In the genomic region with DNA sequence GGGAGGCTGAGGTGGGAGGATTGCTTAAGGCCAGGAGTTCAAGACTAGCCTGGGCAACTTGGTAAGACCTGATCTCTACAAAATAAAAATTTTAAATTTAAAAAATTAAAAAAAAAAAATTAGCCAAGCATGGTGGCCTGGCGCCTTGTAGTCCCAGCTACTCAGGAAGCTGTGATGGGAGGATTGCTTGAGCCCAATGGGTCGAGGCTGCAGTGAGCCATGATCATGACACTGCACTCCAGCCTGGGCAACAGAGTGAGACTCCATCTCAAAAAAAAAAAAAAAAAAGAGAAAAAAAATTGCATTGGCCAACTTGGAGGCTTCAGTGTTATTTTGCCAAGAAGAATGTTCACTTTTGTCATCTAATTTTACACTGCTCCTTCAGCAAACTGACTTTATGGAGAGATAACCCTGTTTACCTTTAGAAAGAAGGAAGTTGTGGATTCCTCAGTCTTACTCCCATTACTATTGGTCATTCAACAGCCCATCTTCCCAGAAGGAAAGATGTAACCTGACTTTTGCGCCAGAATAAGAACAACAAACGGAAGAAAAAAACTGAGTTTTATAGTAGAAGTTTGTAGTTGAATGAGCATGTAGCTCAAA, we compare ENCODE assay signal across 21 cellular contexts. TPM values are rescaled to one million over a fixed set of nuclear protein-coding genes. Genes with fewer than 3 reads are reported as not detected.
DNase-seq lines count a peak whose midpoint lies in the region; ATAC-seq, FAIRE-seq and TF ChIP-seq lines count a peak whose summit lies in the region.
"Had no signal": no experiment of that assay in that cellular context is flagged by ENCODE, and none has a peak within 500 bp of the region (broad histone marks: within the 10 kb centered on the region; RNA-seq: fewer than 3 reads in every experiment).

No MANE protein-coding gene starts in this region.

- no peaks in the 10 kb centered on the region for H3K27me3 ChIP-seq in KMS-11 (ENCODE audit: insufficient read depth, low read depth)
- no peaks in the 10 kb centered on the region for H3K27me3 ChIP-seq in K562 (ENCODE audit: control insufficient read depth in 2 of 2, insufficient read depth in 2 of 2, low read length in 2 of 2)

- FAIRE-seq in K562 (lab: Jason Lieb, UNC) = no peak
- FAIRE-seq: GM12891, GM18507 had no signal

- no TSS peak for BruUV-seq in K562 (replicated peaks; lab: Mats Ljungman, UMichigan)

- H3K27ac Mint-ChIP-seq in activated T-cell treated with anti-CD3 and anti-CD28 coated beads, Interleukin-2, amount 50 U/mL, for 72 hours = peak overlapping the region; percentile 30
- peak overlapping the region; percentile 46 for H3K27ac Mint-ChIP-seq in stimulated activated memory B cell treated with anti-CD40 and anti-IgM and Interleukin-4, amounts not matched to agents 10 μg/mL and 1 μg/mL and 100 μg/mL, for 72 hours
- H3K27ac Mint-ChIP-seq: CD14-positive monocyte had no signal

- H3K79me2 ChIP-seq in KMS-11 (ENCODE audit: insufficient read depth, low read depth) (peaks cover 71% of the 10 kb centered on the region), K562 (ENCODE audit: control insufficient read depth, insufficient read depth, low read length) (peaks cover 94% of the 10 kb centered on the region)

- H3K4me2 ChIP-seq in KMS-11 (peak overlapping the region; percentile 81; the same call in 1 of the 2 replicates), K562 (ENCODE audit: insufficient read depth, low read length) (no peak overlapping the region)
- H3K4me2 ChIP-seq: PC-9 had no signal

- intact Hi-C loops in K562 (cut with micrococcal nuclease) = no loop called here

- TF ChIP-seq CTCF in KMS-11 (conservative IDR thresholded peaks at IDR 0.05; ENCODE audit: low read depth, low read length) (no peak), K562 (IDR thresholded peaks at IDR 0.05 in 2 of 3, conservative IDR thresholded peaks at IDR 0.05 in 1 of 3; ENCODE audit: insufficient read depth in 2 of 3, low read depth in 1 of 3, low read length in 3 of 3) (no peak)

- no peaks in the 10 kb centered on the region for H3K27me3 Mint-ChIP-seq in activated T-cell treated with anti-CD3 and anti-CD28 coated beads, Interleukin-2, amount 50 U/mL, for 72 hours (ENCODE audit: low read depth)
- H3K27me3 Mint-ChIP-seq in stimulated activated memory B cell treated with anti-CD40 and anti-IgM and Interleukin-4, amounts not matched to agents 10 μg/mL and 1 μg/mL and 100 μg/mL, for 72 hours = no peaks in the 10 kb centered on the region

- peaks cover 3% of the 10 kb centered on the region for H3K9me1 ChIP-seq in K562 (ENCODE audit: control insufficient read depth, insufficient read depth, low read length)

- peaks cover 63% of the 10 kb centered on the region for H3K4me1 Mint-ChIP-seq in activated T-cell treated with anti-CD3 and anti-CD28 coated beads, Interleukin-2, amount 50 U/mL, for 72 hours (ENCODE audit: low read depth)
- peaks cover 78% of the 10 kb centered on the region for H3K4me1 Mint-ChIP-seq in stimulated activated memory B cell treated with anti-CD40 and anti-IgM and Interleukin-4, amounts not matched to agents 10 μg/mL and 1 μg/mL and 100 μg/mL, for 72 hours

- H2AFZ ChIP-seq in KMS-11 (ENCODE audit: low read depth) = no peak overlapping the region
- no peak overlapping the region for H2AFZ ChIP-seq in K562 (ENCODE audit: low read depth, low read length)
- H2AFZ ChIP-seq: PC-9 had no signal

- H3K9me3 Mint-ChIP-seq in activated T-cell treated with anti-CD3 and anti-CD28 coated beads, Interleukin-2, amount 50 U/mL, for 72 hours = no peaks in the 10 kb centered on the region
- H3K9me3 Mint-ChIP-seq in stimulated activated memory B cell treated with anti-CD40 and anti-IgM and Interleukin-4, amounts not matched to agents 10 μg/mL and 1 μg/mL and 100 μg/mL, for 72 hours = no peaks in the 10 kb centered on the region
- H3K9me3 Mint-ChIP-seq: CD14-positive monocyte, H9 had no signal

- H3K36me3 ChIP-seq in KMS-11 (ENCODE audit: insufficient read depth) = no peaks in the 10 kb centered on the region
- peaks cover 66% of the 10 kb centered on the region for H3K36me3 ChIP-seq in K562 (ENCODE audit: control insufficient read depth, insufficient read depth, low read length)

- H3K4me3 ChIP-seq in KMS-11 (IDR thresholded peaks at IDR 0.05; ENCODE audit: insufficient read depth, low read depth, low read length) = no peak overlapping the region
- no peak overlapping the region for H3K4me3 ChIP-seq in K562
- H3K4me3 ChIP-seq: PC-9 had no signal

- H4K20me1 ChIP-seq in KMS-11 (ENCODE audit: insufficient read depth) = peaks cover 4% of the 10 kb centered on the region; the same call in 1 of the 2 replicates
- peaks cover 11% of the 10 kb centered on the region for H4K20me1 ChIP-seq in K562 (replicated peaks; ENCODE audit: control insufficient read depth, insufficient read depth, low read length)

- H3K9ac ChIP-seq in KMS-11 (no peak overlapping the region), K562 (ENCODE audit: insufficient read depth in 1 of 2, low read depth in 2 of 2, low read length in 2 of 2) (no peak overlapping the region)

- peak overlapping the region in 1 of 2 donors; percentile 14 for H3K4me3 Mint-ChIP-seq in activated T-cell treated with anti-CD3 and anti-CD28 coated beads, Interleukin-2, amount 50 U/mL, for 72 hours
- H3K4me3 Mint-ChIP-seq in stimulated activated memory B cell treated with anti-CD40 and anti-IgM and Interleukin-4, amounts not matched to agents 10 μg/mL and 1 μg/mL and 100 μg/mL, for 72 hours = no peak overlapping the region
- H3K4me3 Mint-ChIP-seq: CD14-positive monocyte, H9 had no signal

- POLR2A ChIA-PET in K562 (lab: Yijun Ruan, JAX) = interaction anchor here (0.6 to 2.3 kb wide), 4 partner anchors 10 to 51 kb away, joined by 3 to 13 read pairs (median 4); no protein-coding TSS in a partner anchor

- no peak for TF ChIP-seq POLR2A in K562 (conservative IDR thresholded peaks at IDR 0.05)

- WGBS in K562 (ENCODE audit: insufficient coverage, low coverage, missing lambda C conversion rate) = 78% methylated on average over 4 of the region's 4 CpGs

- TF ChIP-seq EP300 in K562 (IDR thresholded peaks at IDR 0.05; ENCODE audit: low read length) = no peak

- ATAC-seq in activated T-cell treated with anti-CD3 and anti-CD28 coated beads, Interleukin-2, amount 50 U/mL, for 72 hours (replicated peaks in 1 of 2) = no peak
- no peak for ATAC-seq in K562
- ATAC-seq in stimulated activated memory B cell treated with anti-CD40 and anti-IgM and Interleukin-4, amounts not matched to agents 10 μg/mL and 1 μg/mL and 100 μg/mL, for 72 hours = no peak

- H3K4me1 ChIP-seq in KMS-11 (ENCODE audit: low read depth, poor library complexity, severe bottlenecking) = peaks cover 61% of the 10 kb centered on the region
- peaks cover 4% of the 10 kb centered on the region in 2 experiments; a peak in 2 of 5 replicates for H3K4me1 ChIP-seq in K562 (replicated peaks in 1 of 2; ENCODE audit: control insufficient read depth in 2 of 2, insufficient read depth in 2 of 2, low read length in 2 of 2)

- DNase-seq in activated T-cell treated with anti-CD3 and anti-CD28 coated beads, Interleukin-2, amount 50 U/mL, for 72 hours = no peak
- DNase-seq in activated T-cell treated with anti-CD3 and anti-CD28 coated beads for 4 hours = no peak
- no peak for DNase-seq in K562 (ENCODE audit: extremely low read depth in 1 of 4, low spot score in 3 of 4)
- no peak for DNase-seq in DMS79 treated with DMSO at 0.1 percent for 48 hours (lab: John Stamatoyannopoulos, UW)
- DNase-seq in NCI-H1105 treated with DMSO at 0.1 percent for 48 hours (lab: John Stamatoyannopoulos, UW) = no peak
- DNase-seq in activated CD4-positive, alpha-beta T cell treated with anti-CD3 and anti-CD28 coated beads, Interleukin-2, amount 50 U/mL, for 4 hours = no peak
- DNase-seq: 8988T, DMS153, H9, Karpas-422, NCI-H1436, NCI-H1930, NCI-H226, NCI-H524, PC-9 had no signal

- no peaks in the 10 kb centered on the region for H3K9me3 ChIP-seq in K562 (replicated peaks; ENCODE audit: control insufficient read depth, insufficient read depth, low read depth, low read length)

- H3K36me3 Mint-ChIP-seq in activated T-cell treated with anti-CD3 and anti-CD28 coated beads, Interleukin-2, amount 50 U/mL, for 72 hours (ENCODE audit: insufficient read depth in 2 of 2) = peaks cover 10 to 26% of the 10 kb centered on the region in 2 donors
- H3K36me3 Mint-ChIP-seq in stimulated activated memory B cell treated with anti-CD40 and anti-IgM and Interleukin-4, amounts not matched to agents 10 μg/mL and 1 μg/mL and 100 μg/mL, for 72 hours = peaks cover 47% of the 10 kb centered on the region

- in situ Hi-C loops in K562 (cut with MboI) = no loop called here

- TF ChIP-seq RAD21 in K562 (CRISPR knock-in tag; conservative IDR thresholded peaks at IDR 0.05 in 1 of 2, IDR thresholded peaks at IDR 0.05 in 1 of 2) = no peak

- CTCF ChIA-PET in K562 (lab: Yijun Ruan, JAX; ENCODE audit: low intra/inter-chr PET ratio) = no interaction called here

- no peak overlapping the region for H3K27ac ChIP-seq in KMS-11
- no peak overlapping the region for H3K27ac ChIP-seq in K562 (ENCODE audit: extremely low read depth, low read depth, low read length)
- H3K27ac ChIP-seq: PC-9, RWPE1 had no signal

RNA-seq across cellular contexts. Expression of gene KMT2A, which starts 13.1 kb away (rescaled TPM):
- 100 to 1,000 TPM; 106 to 124 TPM for total RNA-seq in activated T-cell treated with anti-CD3 and anti-CD28 coated beads, Interleukin-2, amount 50 U/mL, for 72 hours
- total RNA-seq in K562 (2011; cell fraction: chromatin; rRNA removed; ENCODE audit: low replicate concordance) = 227 and 437 TPM in 2 replicates
- total RNA-seq in K562 (2011; cell fraction: nucleolus; rRNA removed) = 184 and 220 TPM in 2 replicates
- total RNA-seq in K562 (2011; cell fraction: nucleoplasm; rRNA removed) = 320 and 503 TPM in 2 replicates
- 27.0 and 34.8 TPM in 2 replicates for total RNA-seq in K562 (2014; rRNA removed)
- total RNA-seq in K562 (2014; rRNA removed; fragmentation: Illumina TruSeq; extraction: Trizol) = 37.0 and 44.1 TPM in 2 replicates
- total RNA-seq in K562 (2015; rRNA removed; fragmentation: Illumina TruSeq; extraction: Trizol) = 32.9 and 33.7 TPM in 2 replicates
- 58.9 and 59.9 TPM in 2 replicates for total RNA-seq in K562 (2021)
- 28.3 and 30.4 TPM in 2 replicates for polyA plus RNA-seq in K562 (2011; rRNA removed)
- 24.5 and 37.4 TPM in 2 replicates for polyA plus RNA-seq in K562 (2011; cell fraction: cytosol; rRNA removed)
- 159 and 233 TPM in 2 replicates for polyA plus RNA-seq in K562 (2011; cell fraction: nucleus; rRNA removed)
- 26.7 and 27.2 TPM in 2 replicates for polyA plus RNA-seq in K562 (2012)
- polyA plus RNA-seq in K562 (2014; fragmentation: Illumina TruSeq; extraction: Trizol) = 41.6 and 48.9 TPM in 2 replicates
- 10 to 100 TPM in 1 of 2 experiments, 1 to 10 TPM in 1; 9.6 to 10.8 TPM for polyA plus RNA-seq in K562 (2014; fragmentation: Nextera tagmentation; extraction: Ambion mirVana)
- 32.6 and 36.9 TPM in 2 replicates for polyA plus RNA-seq in K562 (2014; rRNA removed)
- 95.7 and 118 TPM in 2 replicates for polyA minus RNA-seq in K562 (2011; rRNA and poly(A)+ RNA removed)
- polyA minus RNA-seq in K562 (2011; cell fraction: cytosol; rRNA and poly(A)+ RNA removed) = 53.8 and 61.4 TPM in 2 replicates
- 141 and 184 TPM in 2 replicates for polyA minus RNA-seq in K562 (2011; cell fraction: nucleus; rRNA and poly(A)+ RNA removed)

RNA-seq across cellular contexts. Expression of gene ATP5MG, which starts 48.0 kb away (rescaled TPM):
- 100 to 1,000 TPM; 176 to 225 TPM for total RNA-seq in activated T-cell treated with anti-CD3 and anti-CD28 coated beads, Interleukin-2, amount 50 U/mL, for 72 hours
- total RNA-seq in K562 (2011; cell fraction: chromatin; rRNA removed; ENCODE audit: low replicate concordance) = 30.9 and 63.7 TPM in 2 replicates
- 49.0 and 59.9 TPM in 2 replicates for total RNA-seq in K562 (2011; cell fraction: nucleolus; rRNA removed)
- total RNA-seq in K562 (2011; cell fraction: nucleoplasm; rRNA removed) = 82.3 and 111 TPM in 2 replicates
- total RNA-seq in K562 (2014; rRNA removed) (294 and 333 TPM in 2 replicates), K562 (2014; rRNA removed; fragmentation: Illumina TruSeq; extraction: Trizol) (422 and 434 TPM in 2 replicates), K562 (2015; rRNA removed; fragmentation: Illumina TruSeq; extraction: Trizol) (366 and 426 TPM in 2 replicates), K562 (2021) (390 and 391 TPM in 2 replicates)
- polyA plus RNA-seq in K562 (2011; rRNA removed) (609 and 759 TPM in 2 replicates), K562 (2014; fragmentation: Illumina TruSeq; extraction: Trizol) (301 and 302 TPM in 2 replicates), K562 (2014; fragmentation: Nextera tagmentation; extraction: Ambion mirVana) (1,000 to 10,000 TPM; 1,842 to 2,138 TPM), K562 (2014; rRNA removed) (512 and 785 TPM in 2 replicates)
- polyA plus RNA-seq in K562 (2011; cell fraction: cytosol; rRNA removed) = 443 and 675 TPM in 2 replicates
- 116 and 214 TPM in 2 replicates for polyA plus RNA-seq in K562 (2011; cell fraction: nucleus; rRNA removed)
- polyA plus RNA-seq in K562 (2012) = 594 and 680 TPM in 2 replicates
- polyA minus RNA-seq in K562 (2011; rRNA and poly(A)+ RNA removed) = 129 and 140 TPM in 2 replicates
- polyA minus RNA-seq in K562 (2011; cell fraction: cytosol; rRNA and poly(A)+ RNA removed) = 91.3 and 103 TPM in 2 replicates
- 15.8 and 29.8 TPM in 2 replicates for polyA minus RNA-seq in K562 (2011; cell fraction: nucleus; rRNA and poly(A)+ RNA removed)
